Comparison of ENCODE assay signal across 22 cellular contexts in genomic region chr5:14962604-14963003, GRCh38.
A peak's percentile ranks its signal among the peaks of the same experiment; 100 is the strongest.
DNase-seq lines count a peak whose midpoint lies in the region; ATAC-seq, FAIRE-seq and TF ChIP-seq lines count a peak whose summit lies in the region.
"Had no signal": no experiment of that assay in that cellular context is flagged by ENCODE, and none has a peak within 500 bp of the region (broad histone marks: within the 10 kb centered on the region; RNA-seq: fewer than 3 reads in every experiment).

No MANE protein-coding gene starts in this region.

- dilution Hi-C loops in IMR-90 (cut with HindIII; ENCODE audit: low sequenced_read_pairs, unreplicated experiment): no loop called here

- H3K27me3 ChIP-seq in IMR-90 (ENCODE audit: control insufficient read depth, insufficient read depth, low read length): peaks cover 13% of the 10 kb centered on the region
- no peaks in the 10 kb centered on the region for H3K27me3 ChIP-seq in bronchial epithelial cell (ENCODE audit: control insufficient read depth, insufficient read depth, low read length)
- H3K27me3 ChIP-seq in small intestine (ENCODE audit: control insufficient read depth in 2 of 2, insufficient read depth in 2 of 2, low read length in 2 of 2): no peaks in the 10 kb centered on the region
- H3K27me3 ChIP-seq: BLaER1 treated with 17β-estradiol and CSF1 and Interleukin-3, amounts not matched to agents 10 nM and 100 nM had no signal

- H3K18ac ChIP-seq in IMR-90 (ENCODE audit: low read depth, low read length): no peak overlapping the region

- no peaks in the 10 kb centered on the region for H3K79me1 ChIP-seq in IMR-90 (ENCODE audit: low read depth in 1 of 2, low read length in 2 of 2)

- H2BK5ac ChIP-seq in IMR-90 (ENCODE audit: low read depth, low read length, poor library complexity, severe bottlenecking): no peak overlapping the region

- no peaks in the 10 kb centered on the region for H4K20me1 ChIP-seq in IMR-90 (ENCODE audit: insufficient read depth, low read length)
- H4K20me1 ChIP-seq: BLaER1 treated with 17β-estradiol and CSF1 and Interleukin-3, amounts not matched to agents 10 nM and 100 nM had no signal

- no peak overlapping the region for H3K4me2 ChIP-seq in IMR-90 (ENCODE audit: low read depth, low read length)
- H3K4me2 ChIP-seq: BLaER1 treated with 17β-estradiol and CSF1 and Interleukin-3, amounts not matched to agents 10 nM and 100 nM had no signal

- H3K4ac ChIP-seq in IMR-90 (ENCODE audit: low read depth, low read length): no peak overlapping the region

- no peak overlapping the region for H3K4me3 ChIP-seq in IMR-90 (ENCODE audit: insufficient read depth, low read depth, low read length)
- H3K4me3 ChIP-seq in bronchial epithelial cell (ENCODE audit: low read depth, low read length): no peak overlapping the region
- no peak overlapping the region for H3K4me3 ChIP-seq in mucosa of descending colon
- H3K4me3 ChIP-seq in small intestine (ENCODE audit: low read depth in 1 of 2, low read length in 2 of 2): no peak overlapping the region
- H3K4me3 ChIP-seq: BLaER1 treated with 17β-estradiol and CSF1 and Interleukin-3, amounts not matched to agents 10 nM and 100 nM had no signal

- TF ChIP-seq RAD21 in IMR-90 (IDR thresholded peaks at IDR 0.05; ENCODE audit: low read length): no peak

- H4K5ac ChIP-seq in IMR-90 (ENCODE audit: low read depth, low read length): no peak overlapping the region

- H3K14ac ChIP-seq in IMR-90 (replicated peaks; ENCODE audit: low read depth, low read length): no peak overlapping the region

- H2BK120ac ChIP-seq in IMR-90 (ENCODE audit: low read depth, low read length): no peak overlapping the region

- no peak overlapping the region for H3K9ac ChIP-seq in IMR-90 (ENCODE audit: low read depth, low read length)
- H3K9ac ChIP-seq: BLaER1 treated with 17β-estradiol and CSF1 and Interleukin-3, amounts not matched to agents 10 nM and 100 nM had no signal

- no peak overlapping the region for H4K91ac ChIP-seq in IMR-90 (ENCODE audit: insufficient read depth, low read depth, low read length)

- no peak overlapping the region for H3K23ac ChIP-seq in IMR-90 (ENCODE audit: low read depth, low read length)

- FAIRE-seq in bronchial epithelial cell (lab: Jason Lieb, UNC): peak; percentile 28
- FAIRE-seq in small intestine (lab: Jason Lieb, UNC): no peak
- FAIRE-seq: A204.1, D721Med, G401.6, GM12891, GM19239 had no signal

- H3K27ac ChIP-seq in IMR-90 (ENCODE audit: insufficient read depth, low read length) (no peak overlapping the region), small intestine (ENCODE audit: low read depth in 1 of 2, low read length in 1 of 2) (no peak overlapping the region)
- H3K27ac ChIP-seq: BLaER1 treated with 17β-estradiol and CSF1 and Interleukin-3, amounts not matched to agents 10 nM and 100 nM; C4-2B had no signal

- no peak for TF ChIP-seq POLR2A in IMR-90 (IDR thresholded peaks at IDR 0.05; ENCODE audit: low read depth, low read length)

- H3K9me1 ChIP-seq in IMR-90 (ENCODE audit: insufficient read depth, low read length): no peaks in the 10 kb centered on the region

- H2BK20ac ChIP-seq in IMR-90 (ENCODE audit: low read depth, low read length): no peak overlapping the region

- TF ChIP-seq CTCF in IMR-90 (conservative IDR thresholded peaks at IDR 0.05; ENCODE audit: low read depth, low read length) (no peak), bronchial epithelial cell (IDR thresholded peaks at IDR 0.05; ENCODE audit: insufficient read depth, low read length, severe bottlenecking) (no peak), mucosa of descending colon (IDR thresholded peaks at IDR 0.05) (no peak)

- 63% methylated on average over 1 of the region's 2 CpGs; no CpG with 5 or more reads in 1 of the 2 experiments for WGBS in IMR-90 (ENCODE audit: extremely low coverage in 2 of 2, insufficient read length in 1 of 2), 2 experiments
- WGBS in small intestine, 3 donors: 47 to 64% (median 53%) methylated on average over 2 of the region's 2 CpGs

- CTCF ChIA-PET in IMR-90 (lab: Yijun Ruan, JAX): no interaction called here

- H4K8ac ChIP-seq in IMR-90 (ENCODE audit: low read depth in 2 of 2, low read length in 2 of 2): no peak overlapping the region

- POLR2A ChIA-PET in IMR-90 (lab: Charles Lee; ENCODE audit: unreplicated experiment): interaction anchor here (0.6 kb wide), 1 partner anchor 127 kb away, joined by 3 read pairs; no protein-coding TSS in a partner anchor

- H2AK5ac ChIP-seq in IMR-90 (ENCODE audit: low read depth, low read length): no peak overlapping the region

- H2BK15ac ChIP-seq in IMR-90 (ENCODE audit: low read depth, low read length): no peak overlapping the region

- DNase-seq in IMR-90 (no peak), bronchial epithelial cell (ENCODE audit: low read depth) (no peak), mucosa of descending colon (no peak), small intestine (peak; percentile 23), OCI-M2 (lab: John Stamatoyannopoulos, UW; ENCODE audit: unreplicated experiment) (no peak)
- DNase-seq: 8988T; AML-193; Caco-2; Calu3; CD4-positive, alpha-beta T cell; CD8-positive, alpha-beta T cell; DMS79 treated with DMSO at 0.1 percent for 48 hours; GF-D8 had no signal

- no peak overlapping the region for H3K56ac ChIP-seq in IMR-90 (ENCODE audit: extremely low read depth, insufficient read depth, low read length)

- no TSS peak for BruUV-seq in IMR-90 (replicated peaks; lab: Mats Ljungman, UMichigan)

- no peaks in the 10 kb centered on the region for H3K9me3 ChIP-seq in IMR-90 (ENCODE audit: control insufficient read depth, insufficient read depth, low read length)
- no peaks in the 10 kb centered on the region for H3K9me3 ChIP-seq in mucosa of descending colon
- no peaks in the 10 kb centered on the region for H3K9me3 ChIP-seq in small intestine (ENCODE audit: control insufficient read depth, low read depth)
- H3K9me3 ChIP-seq: Caco-2 had no signal

- in situ Hi-C loops in IMR-90 (cut with MboI; ENCODE audit: low sequenced_read_pairs): no loop called here

- H2AK9ac ChIP-seq in IMR-90 (replicated peaks; ENCODE audit: low read depth, low read length, poor library complexity): no peak overlapping the region

- H3K4me1 ChIP-seq in IMR-90 (ENCODE audit: control insufficient read depth, insufficient read depth, low read length): no peaks in the 10 kb centered on the region
- no peaks in the 10 kb centered on the region for H3K4me1 ChIP-seq in mucosa of descending colon (ENCODE audit: low read depth)
- H3K4me1 ChIP-seq in small intestine (ENCODE audit: control insufficient read depth in 2 of 2, insufficient read depth in 1 of 2, low read depth in 1 of 2, low read length in 1 of 2): no peaks in the 10 kb centered on the region

- H3K36me3 ChIP-seq in IMR-90 (ENCODE audit: control insufficient read depth, insufficient read depth, low read length) (no peaks in the 10 kb centered on the region), bronchial epithelial cell (ENCODE audit: control insufficient read depth, insufficient read depth, low read length) (no peaks in the 10 kb centered on the region), mucosa of descending colon (ENCODE audit: low read depth) (no peaks in the 10 kb centered on the region), small intestine (ENCODE audit: control insufficient read depth in 2 of 2, insufficient read depth in 2 of 2, low read length in 2 of 2) (no peaks in the 10 kb centered on the region)
- H3K36me3 ChIP-seq: BLaER1 treated with 17β-estradiol and CSF1 and Interleukin-3, amounts not matched to agents 10 nM and 100 nM had no signal

- no peak for ATAC-seq in IMR-90 (ENCODE audit: low read depth)
- peak; percentile 84 for ATAC-seq in mucosa of descending colon
- no peak for ATAC-seq in HG02981 (IDR thresholded peaks at IDR 0.05; ENCODE audit: unreplicated experiment)
- ATAC-seq in GM19452 (IDR thresholded peaks at IDR 0.05; ENCODE audit: unreplicated experiment): no peak
- ATAC-seq: CD8-positive, alpha-beta T cell had no signal

- intact Hi-C loops in IMR-90 (cut with micrococcal nuclease) (no loop called here), mucosa of descending colon (cut with DNase I, micrococcal nuclease) (no loop called here)

- peak overlapping the region; percentile 24 for H2AFZ ChIP-seq in IMR-90 (replicated peaks; ENCODE audit: low read length, poor library complexity)

TF ChIP-seq in IMR-90, 13 proteins besides CTCF, POLR2A, EP300 and RAD21:
- TF ChIP-seq MXI1 (IDR thresholded peaks at IDR 0.05; ENCODE audit: borderline replicate concordance, low read depth, low read length) (no peak), ELK1 (IDR thresholded peaks at IDR 0.05; ENCODE audit: borderline replicate concordance, low read depth, low read length) (no peak), MAFK (IDR thresholded peaks at IDR 0.05; ENCODE audit: low read depth, low read length) (no peak), CEBPB (IDR thresholded peaks at IDR 0.05; ENCODE audit: low read depth, low read length) (no peak), MAZ (IDR thresholded peaks at IDR 0.05; ENCODE audit: borderline replicate concordance, low read depth, low read length) (no peak), USF2 (IDR thresholded peaks at IDR 0.05; ENCODE audit: low read depth, low read length) (no peak)
